2 cellular contexts compared by ENCODE assay signal in genomic region chr1:162371611-162372010, GRCh38.
TF ChIP-seq lines count a peak whose summit lies in the region.

No MANE protein-coding gene starts in this region.

TF ChIP-seq in liver, 16 proteins besides CTCF, POLR2A, EP300 and RAD21:
- TF ChIP-seq, protein P1, sequence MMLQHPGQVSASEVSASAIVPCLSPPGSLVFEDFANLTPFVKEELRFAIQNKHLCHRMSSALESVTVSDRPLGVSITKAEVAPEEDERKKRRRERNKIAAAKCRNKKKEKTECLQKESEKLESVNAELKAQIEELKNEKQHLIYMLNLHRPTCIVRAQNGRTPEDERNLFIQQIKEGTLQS (IDR thresholded peaks at IDR 0.05), result no peak
- no peak for TF ChIP-seq JUND (IDR thresholded peaks at IDR 0.05)
- no peak for TF ChIP-seq NR2F2 (IDR thresholded peaks at IDR 0.05)
- no peak for TF ChIP-seq YY1 (IDR thresholded peaks at IDR 0.05)
- no peak for TF ChIP-seq FOXA1 (IDR thresholded peaks at IDR 0.05)
- TF ChIP-seq HNF4G (IDR thresholded peaks at IDR 0.05), result no peak
- no peak for TF ChIP-seq RXRA (IDR thresholded peaks at IDR 0.05)
- TF ChIP-seq ZBTB33 (IDR thresholded peaks at IDR 0.05), result no peak
- no peak for TF ChIP-seq TAF1 (conservative IDR thresholded peaks at IDR 0.05)
- TF ChIP-seq REST (IDR thresholded peaks at IDR 0.05), result no peak
- TF ChIP-seq, protein P2, sequence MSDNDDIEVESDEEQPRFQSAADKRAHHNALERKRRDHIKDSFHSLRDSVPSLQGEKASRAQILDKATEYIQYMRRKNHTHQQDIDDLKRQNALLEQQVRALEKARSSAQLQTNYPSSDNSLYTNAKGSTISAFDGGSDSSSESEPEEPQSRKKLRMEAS (IDR thresholded peaks at IDR 0.05), result no peak
- TF ChIP-seq GABPA (IDR thresholded peaks at IDR 0.05 in 1 of 2, conservative IDR thresholded peaks at IDR 0.05 in 1 of 2), result no peak
- no peak for TF ChIP-seq SP1 (IDR thresholded peaks at IDR 0.05)
- no peak for TF ChIP-seq EGR1 (IDR thresholded peaks at IDR 0.05; ENCODE audit: low read depth in 2 of 2)
- no peak for TF ChIP-seq HNF4A (conservative IDR thresholded peaks at IDR 0.05)
- TF ChIP-seq FOXA2 (IDR thresholded peaks at IDR 0.05), result no peak

TF ChIP-seq in HepG2, 621 proteins besides CTCF, POLR2A, EP300 and RAD21:
- TF ChIP-seq GTF2F1 (IDR thresholded peaks at IDR 0.05; ENCODE audit: low read length), result no peak
- TF ChIP-seq DZIP1 (CRISPR knock-in tag; IDR thresholded peaks at IDR 0.05), result no peak
- TF ChIP-seq MXD4 (CRISPR knock-in tag; IDR thresholded peaks at IDR 0.05), result no peak
- no peak for TF ChIP-seq ZNF296 (CRISPR knock-in tag; conservative IDR thresholded peaks at IDR 0.05)
- no peak for TF ChIP-seq GMEB1 (CRISPR knock-in tag; IDR thresholded peaks at IDR 0.05; ENCODE audit: borderline replicate concordance)
- TF ChIP-seq, protein P3, sequence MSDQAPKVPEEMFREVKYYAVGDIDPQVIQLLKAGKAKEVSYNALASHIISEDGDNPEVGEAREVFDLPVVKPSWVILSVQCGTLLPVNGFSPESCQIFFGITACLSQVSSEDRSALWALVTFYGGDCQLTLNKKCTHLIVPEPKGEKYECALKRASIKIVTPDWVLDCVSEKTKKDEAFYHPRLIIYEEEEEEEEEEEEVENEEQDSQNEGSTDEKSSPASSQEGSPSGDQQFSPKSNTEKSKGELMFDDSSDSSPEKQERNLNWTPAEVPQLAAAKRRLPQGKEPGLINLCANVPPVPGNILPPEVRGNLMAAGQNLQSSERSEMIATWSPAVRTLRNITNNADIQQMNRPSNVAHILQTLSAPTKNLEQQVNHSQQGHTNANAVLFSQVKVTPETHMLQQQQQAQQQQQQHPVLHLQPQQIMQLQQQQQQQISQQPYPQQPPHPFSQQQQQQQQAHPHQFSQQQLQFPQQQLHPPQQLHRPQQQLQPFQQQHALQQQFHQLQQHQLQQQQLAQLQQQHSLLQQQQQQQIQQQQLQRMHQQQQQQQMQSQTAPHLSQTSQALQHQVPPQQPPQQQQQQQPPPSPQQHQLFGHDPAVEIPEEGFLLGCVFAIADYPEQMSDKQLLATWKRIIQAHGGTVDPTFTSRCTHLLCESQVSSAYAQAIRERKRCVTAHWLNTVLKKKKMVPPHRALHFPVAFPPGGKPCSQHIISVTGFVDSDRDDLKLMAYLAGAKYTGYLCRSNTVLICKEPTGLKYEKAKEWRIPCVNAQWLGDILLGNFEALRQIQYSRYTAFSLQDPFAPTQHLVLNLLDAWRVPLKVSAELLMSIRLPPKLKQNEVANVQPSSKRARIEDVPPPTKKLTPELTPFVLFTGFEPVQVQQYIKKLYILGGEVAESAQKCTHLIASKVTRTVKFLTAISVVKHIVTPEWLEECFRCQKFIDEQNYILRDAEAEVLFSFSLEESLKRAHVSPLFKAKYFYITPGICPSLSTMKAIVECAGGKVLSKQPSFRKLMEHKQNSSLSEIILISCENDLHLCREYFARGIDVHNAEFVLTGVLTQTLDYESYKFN (CRISPR knock-in tag; conservative IDR thresholded peaks at IDR 0.05), result no peak
- TF ChIP-seq, protein P4, sequence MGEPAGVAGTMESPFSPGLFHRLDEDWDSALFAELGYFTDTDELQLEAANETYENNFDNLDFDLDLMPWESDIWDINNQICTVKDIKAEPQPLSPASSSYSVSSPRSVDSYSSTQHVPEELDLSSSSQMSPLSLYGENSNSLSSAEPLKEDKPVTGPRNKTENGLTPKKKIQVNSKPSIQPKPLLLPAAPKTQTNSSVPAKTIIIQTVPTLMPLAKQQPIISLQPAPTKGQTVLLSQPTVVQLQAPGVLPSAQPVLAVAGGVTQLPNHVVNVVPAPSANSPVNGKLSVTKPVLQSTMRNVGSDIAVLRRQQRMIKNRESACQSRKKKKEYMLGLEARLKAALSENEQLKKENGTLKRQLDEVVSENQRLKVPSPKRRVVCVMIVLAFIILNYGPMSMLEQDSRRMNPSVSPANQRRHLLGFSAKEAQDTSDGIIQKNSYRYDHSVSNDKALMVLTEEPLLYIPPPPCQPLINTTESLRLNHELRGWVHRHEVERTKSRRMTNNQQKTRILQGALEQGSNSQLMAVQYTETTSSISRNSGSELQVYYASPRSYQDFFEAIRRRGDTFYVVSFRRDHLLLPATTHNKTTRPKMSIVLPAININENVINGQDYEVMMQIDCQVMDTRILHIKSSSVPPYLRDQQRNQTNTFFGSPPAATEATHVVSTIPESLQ (CRISPR knock-in tag; conservative IDR thresholded peaks at IDR 0.05), result no peak
- no peak for TF ChIP-seq NR1H2 (CRISPR knock-in tag; IDR thresholded peaks at IDR 0.05; ENCODE audit: borderline replicate concordance, low read depth)
- no peak for TF ChIP-seq ZNF709 (CRISPR knock-in tag; IDR thresholded peaks at IDR 0.05)
- TF ChIP-seq KAT8 (CRISPR knock-in tag; IDR thresholded peaks at IDR 0.05), result no peak
- TF ChIP-seq FOSL2 (CRISPR knock-in tag; IDR thresholded peaks at IDR 0.05), result no peak
- no peak for TF ChIP-seq ZNF124 (CRISPR knock-in tag; IDR thresholded peaks at IDR 0.05)
- no peak for TF ChIP-seq TEAD3 (CRISPR knock-in tag; optimal IDR thresholded peaks at IDR 0.05; ENCODE audit: borderline replicate concordance)
- no peak for TF ChIP-seq MAFK (conservative IDR thresholded peaks at IDR 0.05 in 1 of 2, IDR thresholded peaks at IDR 0.05 in 1 of 2; ENCODE audit: low read length in 2 of 2)
- TF ChIP-seq ZNF770 (CRISPR knock-in tag; IDR thresholded peaks at IDR 0.05), result no peak
- no peak for TF ChIP-seq ZNF12 (CRISPR knock-in tag; IDR thresholded peaks at IDR 0.05)
- TF ChIP-seq ZNF713 (CRISPR knock-in tag; IDR thresholded peaks at IDR 0.05), result no peak
